In genomic region chr2:178877874-178878273, GRCh38 we compare ENCODE assay signal across 23 cellular contexts.
"Had no signal": no experiment of that assay in that cellular context is flagged by ENCODE, and none has a peak within 500 bp of the region (broad histone marks: within the 10 kb centered on the region; RNA-seq: fewer than 3 reads in every experiment).

No MANE protein-coding gene starts in this region.

- H2AFZ ChIP-seq: parathyroid adenoma had no signal

- H3K79me2 ChIP-seq: parathyroid adenoma had no signal

- H3K9ac ChIP-seq: parathyroid adenoma had no signal

- H3K36me3 ChIP-seq: left lung, prostate gland, spleen, tibial nerve, upper lobe of right lung, vagina had no signal

- DNase-seq: effector CD4-positive, alpha-beta T cell; endodermal cell; erythroblast; foreskin melanocyte; islet precursor cell; left lung; mesenchymal stem cell; midbrain; retina; spleen; stimulated activated CD4-positive, alpha-beta T cell treated with anti-CD3 and anti-CD28 coated beads, Interleukin-15, amount 100 ng/mL, for 24 hours; stimulated activated CD4-positive, alpha-beta T cell treated with anti-CD3 and anti-CD28 coated beads, Interleukin-1b, Interleukin-23, amount 100 ng/mL, for 48 hours; stimulated activated CD4-positive, alpha-beta T cell treated with anti-CD3 and anti-CD28 coated beads, Interleukin-4, amount 100 ng/mL, for 24 hours; upper lobe of right lung had no signal

- FAIRE-seq: endothelial cell of umbilical vein had no signal

- ATAC-seq: left lung; sciatic nerve; stimulated activated memory B cell treated with anti-CD40 and anti-IgM and Interleukin-4, amounts not matched to agents 10 μg/mL and 1 μg/mL and 100 μg/mL, for 72 hours; upper lobe of right lung had no signal

- H3K4me3 ChIP-seq: coronary artery, left lung, lung, prostate gland, spleen, tibial nerve, upper lobe of right lung, vagina had no signal

- H3K4me1 ChIP-seq: left lung, parathyroid adenoma, prostate gland, spleen, vagina had no signal

- H3K9me3 ChIP-seq: left lung, prostate gland, spleen, tibial nerve, upper lobe of right lung, vagina had no signal

- H3K27ac ChIP-seq: coronary artery, left lung, parathyroid adenoma, prostate gland, spleen, tibial nerve, upper lobe of right lung, vagina had no signal

- H3K27me3 ChIP-seq: left lung, spleen, tibial nerve, upper lobe of right lung, vagina had no signal
